23 cellular contexts compared by ENCODE assay signal in genomic region chr17:66229783-66230538, GRCh38. TPM values are rescaled to one million over a fixed set of nuclear protein-coding genes. Genes with fewer than 3 reads are reported as not detected.
DNase-seq lines count a peak whose midpoint lies in the region; ATAC-seq, FAIRE-seq and TF ChIP-seq lines count a peak whose summit lies in the region.
"Had no signal": no experiment of that assay in that cellular context is flagged by ENCODE, and none has a peak within 500 bp of the region (broad histone marks: within the 10 kb centered on the region; RNA-seq: fewer than 3 reads in every experiment).

No MANE protein-coding gene starts in this region.

- no peaks in the 10 kb centered on the region for H3K27me3 Mint-ChIP-seq in Caco-2 (ENCODE audit: insufficient read depth, unreplicated experiment)
- H3K27me3 Mint-ChIP-seq: CD4-positive, alpha-beta T cell had no signal

- no peak for TF ChIP-seq POLR2A in right lobe of liver (IDR thresholded peaks at IDR 0.05)

- DNase-seq in Caco-2, result no peak
- no peak for DNase-seq in left colon
- DNase-seq in right lobe of liver, result no peak
- DNase-seq in small intestine, result peak; percentile 53
- DNase-seq in HuH-7.5 (ENCODE audit: low spot score), result no peak
- no peak for DNase-seq in GM19238 (ENCODE audit: insufficient read length, low spot score)
- DNase-seq: CD4-positive, alpha-beta T cell; DMS153; DMS79; GF-D8; GM23248; HCEC 1CT; KG1 had no signal

- H3K27ac Mint-ChIP-seq in Caco-2 (ENCODE audit: unreplicated experiment), result peak overlapping the region; percentile 10
- H3K27ac Mint-ChIP-seq: CD4-positive, alpha-beta T cell had no signal

- peaks cover 35% of the 10 kb centered on the region for H3K4me1 Mint-ChIP-seq in Caco-2 (ENCODE audit: low read depth, unreplicated experiment)

- H3K36me3 ChIP-seq in Caco-2 (ENCODE audit: control insufficient read depth, insufficient read depth, low read length), result peaks cover 1% of the 10 kb centered on the region; the same call in 1 of the 2 replicates
- H3K36me3 ChIP-seq in right lobe of liver, result peaks cover 0 to 32% (median 15%) of the 10 kb centered on the region in 4 donors
- H3K36me3 ChIP-seq in small intestine (ENCODE audit: control insufficient read depth in 2 of 2, insufficient read depth in 2 of 2, low read length in 2 of 2), result no peaks in the 10 kb centered on the region

- CTCF ChIA-PET in Caco-2 (lab: Charles Lee), result interaction anchor here (0.5 to 0.6 kb wide), 2 partner anchors 30 to 74 kb away, joined by 3 read pairs; no protein-coding TSS in a partner anchor

- no TSS peak for BruUV-seq in Caco-2 (replicated peaks; lab: Mats Ljungman, UMichigan)

- H3K27me3 ChIP-seq in Caco-2 (replicated peaks; ENCODE audit: control insufficient read depth, insufficient read depth, low read length), result no peaks in the 10 kb centered on the region
- H3K27me3 ChIP-seq in right lobe of liver, result no peaks in the 10 kb centered on the region
- H3K27me3 ChIP-seq in small intestine (ENCODE audit: control insufficient read depth in 2 of 2, insufficient read depth in 2 of 2, low read length in 2 of 2), result no peaks in the 10 kb centered on the region

- 50% methylated on average over 4 of the region's 4 CpGs for WGBS in right lobe of liver (ENCODE audit: insufficient coverage, low coverage, low lambda C conversion rate, missing lambda C conversion rate)
- WGBS in small intestine, 3 donors, result 58 to 79% (median 61%) methylated on average over 4 of the region's 4 CpGs

- peaks cover 6% of the 10 kb centered on the region for H3K36me3 Mint-ChIP-seq in Caco-2 (ENCODE audit: insufficient read depth, unreplicated experiment)

- no peak overlapping the region for H3K4me3 ChIP-seq in Caco-2 (ENCODE audit: low read depth, low read length)
- H3K4me3 ChIP-seq in right lobe of liver, result peak overlapping the region in 2 of 3 donors; percentile 12 to 61
- H3K4me3 ChIP-seq in small intestine (ENCODE audit: low read depth in 1 of 2, low read length in 2 of 2), result no peak overlapping the region
- H3K4me3 ChIP-seq: GM23248 had no signal

- no peak for FAIRE-seq in small intestine (lab: Jason Lieb, UNC)
- FAIRE-seq: A204.1, GM19239, H54, HTR-8/SVneo had no signal

- H3K4me1 ChIP-seq in Caco-2 (peaks cover 34% of the 10 kb centered on the region), right lobe of liver (peaks cover 0 to 55% (median 14%) of the 10 kb centered on the region in 4 donors), small intestine (ENCODE audit: control insufficient read depth in 2 of 2, insufficient read depth in 1 of 2, low read depth in 1 of 2, low read length in 1 of 2) (peaks cover 0 to 2% of the 10 kb centered on the region in 2 donors)

- TF ChIP-seq CTCF in Caco-2 (IDR thresholded peaks at IDR 0.05; ENCODE audit: insufficient read depth in 1 of 2, low read depth in 1 of 2, low read length in 1 of 2, severe bottlenecking in 1 of 2, unreplicated experiment in 1 of 2), result no peak
- no peak for TF ChIP-seq CTCF in right lobe of liver (IDR thresholded peaks at IDR 0.05)

- POLR2A ChIA-PET in Caco-2 (lab: Charles Lee), result no interaction called here

- H3K27ac ChIP-seq in right lobe of liver (peak overlapping the region; percentile 14 to 98 (median 97)), small intestine (ENCODE audit: low read depth in 1 of 2, low read length in 1 of 2) (no peak overlapping the region)
- H3K27ac ChIP-seq: C4-2B, GM23248, HL-60 had no signal

- H3K4me3 Mint-ChIP-seq in Caco-2 (ENCODE audit: unreplicated experiment), result peak overlapping the region; percentile 50
- H3K4me3 Mint-ChIP-seq: CD4-positive, alpha-beta T cell had no signal

- intact Hi-C loops in Caco-2 (cut with micrococcal nuclease; ENCODE audit: unreplicated experiment), result no loop called here
- intact Hi-C loops in left colon (cut with DNase I, micrococcal nuclease), result no loop called here
- intact Hi-C loops in right lobe of liver (cut with DNase I), result no loop called here

- ATAC-seq in left colon (peak; percentile 14), right lobe of liver (peak in 3 of 4 donors; percentile 2 to 22 (median 2)), GM21619 (IDR thresholded peaks at IDR 0.05; ENCODE audit: unreplicated experiment) (no peak), GM18511 (IDR thresholded peaks at IDR 0.05; ENCODE audit: unreplicated experiment) (no peak)

- H3K9me3 ChIP-seq in Caco-2 (no peaks in the 10 kb centered on the region), right lobe of liver (no peaks in the 10 kb centered on the region), small intestine (ENCODE audit: control insufficient read depth, low read depth) (no peaks in the 10 kb centered on the region)

- peaks cover 9% of the 10 kb centered on the region for H3K9me3 Mint-ChIP-seq in Caco-2 (ENCODE audit: unreplicated experiment)
- H3K9me3 Mint-ChIP-seq: CD4-positive, alpha-beta T cell had no signal

RNA-seq across cellular contexts. Expression of gene APOH, which starts 0.7 kb away (rescaled TPM):
- total RNA-seq in Caco-2 (2022) (135 and 139 TPM in 2 replicates), left colon (1 to 10 TPM in 1 of 2 donors, under 1 TPM in 1; 0.34 to 1.1 TPM), right lobe of liver (1,000 to 10,000 TPM; 3,186 to 7,027 (median 4,523) TPM)
- under 1 TPM in 1 of 3 donors, not detected in 2; 0.54 TPM for polyA plus RNA-seq in small intestine
- total RNA-seq: CD4-positive, alpha-beta T cell; Daoy; GM23248 had no signal
- polyA plus RNA-seq: BJ, GM23248 had no signal

RNA-seq across cellular contexts. Expression of gene CEP112, which starts 38.0 kb away (rescaled TPM):
- total RNA-seq in Caco-2 (2022), result 2.8 and 4.7 TPM in 2 replicates
- total RNA-seq in left colon, result 1 to 10 TPM; 4.5 to 8.1 TPM
- total RNA-seq in right lobe of liver, result 1 to 10 TPM; 2.2 to 4.6 (median 3.9) TPM
- polyA plus RNA-seq in small intestine, result 1 to 10 TPM in 2 of 3 donors, not detected in 1; 3.5 to 3.6 TPM

Comparison
In these comparisons a context has a peak if more than half of its experiments do, and no peak if none do; other contexts are left out.
1. H3K4me3 ChIP-seq: peak in right lobe of liver (2 of 3); none in Caco-2 (single experiment) and small intestine (0 of 2).
2. ATAC-seq: peak in left colon (single experiment) and right lobe of liver (3 of 4); none in GM21619 (single experiment) and GM18511 (single experiment).
3. H3K27ac ChIP-seq: peak in right lobe of liver (3 of 3); none in small intestine (0 of 2).
4. RNA of gene APOH, which starts 0.7 kb away (total RNA-seq): 3,186 to 7,027 TPM in right lobe of liver and 135 to 139 TPM in Caco-2; 0.34 to 1.1 TPM in left colon; every median in the first group is over 10 times any median in the second.